Comparison of ENCODE assay signal across 10 cellular contexts in the genomic region with DNA sequence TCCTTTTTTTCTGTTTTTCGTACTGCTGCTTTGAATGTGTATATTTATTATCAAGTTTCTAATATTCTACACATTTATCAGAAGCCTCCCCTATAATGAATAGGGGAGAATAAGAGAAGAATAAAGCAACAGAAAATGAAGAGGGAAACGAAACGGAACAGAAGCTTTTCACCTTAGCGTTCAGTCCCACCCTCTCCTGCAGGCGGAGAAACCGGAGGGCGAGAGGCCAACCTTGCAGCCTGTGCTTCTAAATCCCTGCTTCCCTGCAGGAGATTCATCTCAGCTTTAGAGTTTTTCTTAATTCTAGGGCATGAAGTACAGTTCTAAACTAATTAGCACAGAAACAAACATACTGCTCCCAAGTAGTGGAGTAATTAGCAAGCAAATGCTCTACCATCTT.
DNase-seq lines count a peak whose midpoint lies in the region; ATAC-seq lines count a peak whose summit lies in the region.
"Had no signal": no experiment of that assay in that cellular context is flagged by ENCODE, and none has a peak within 500 bp of the region (broad histone marks: within the 10 kb centered on the region; RNA-seq: fewer than 3 reads in every experiment).

No MANE protein-coding gene starts in this region.

- H3K4me1 Mint-ChIP-seq in T-helper 1 cell treated with Interleukin-12 subunit alpha and Interleukin-12 subunit beta and Interleukin-4 antibody, amounts not matched to agents 30 μg/mL and 1 μg/mL, for 36 hours (ENCODE audit: low read depth) = peaks cover 36% of the 10 kb centered on the region
- peaks cover 47% of the 10 kb centered on the region for H3K4me1 Mint-ChIP-seq in activated CD4-positive, alpha-beta memory T cell treated with anti-CD3 and anti-CD28 coated beads, Interleukin-2, amount 10 ng/mL, durations not matched to agents 7 days and 5 days

- peaks cover 15% of the 10 kb centered on the region for H3K36me3 Mint-ChIP-seq in T-helper 1 cell treated with Interleukin-12 subunit alpha and Interleukin-12 subunit beta and Interleukin-4 antibody, amounts not matched to agents 30 μg/mL and 1 μg/mL, for 36 hours (ENCODE audit: low read depth)
- peaks cover 13% of the 10 kb centered on the region for H3K36me3 Mint-ChIP-seq in activated CD4-positive, alpha-beta memory T cell treated with anti-CD3 and anti-CD28 coated beads, Interleukin-2, amount 10 ng/mL, durations not matched to agents 7 days and 5 days (ENCODE audit: low read depth)

- H3K4me3 Mint-ChIP-seq in T-helper 1 cell treated with Interleukin-12 subunit alpha and Interleukin-12 subunit beta and Interleukin-4 antibody, amounts not matched to agents 30 μg/mL and 1 μg/mL, for 36 hours = no peak overlapping the region
- H3K4me3 Mint-ChIP-seq in activated CD4-positive, alpha-beta memory T cell treated with anti-CD3 and anti-CD28 coated beads, Interleukin-2, amount 10 ng/mL, durations not matched to agents 7 days and 5 days = no peak overlapping the region

- WGBS in right cardiac atrium = 63% methylated on average over 7 of the region's 7 CpGs

- peaks cover 23% of the 10 kb centered on the region for H3K27me3 Mint-ChIP-seq in T-helper 1 cell treated with Interleukin-12 subunit alpha and Interleukin-12 subunit beta and Interleukin-4 antibody, amounts not matched to agents 30 μg/mL and 1 μg/mL, for 36 hours (ENCODE audit: low read depth)
- H3K27me3 Mint-ChIP-seq in activated CD4-positive, alpha-beta memory T cell treated with anti-CD3 and anti-CD28 coated beads, Interleukin-2, amount 10 ng/mL, durations not matched to agents 7 days and 5 days = peaks cover 5% of the 10 kb centered on the region

- ATAC-seq in right cardiac atrium (peak in 1 of 2 donors; percentile 42), GM21717 (IDR thresholded peaks at IDR 0.05; ENCODE audit: unreplicated experiment) (no peak)

- H3K9me3 Mint-ChIP-seq in T-helper 1 cell treated with Interleukin-12 subunit alpha and Interleukin-12 subunit beta and Interleukin-4 antibody, amounts not matched to agents 30 μg/mL and 1 μg/mL, for 36 hours = peaks cover 13% of the 10 kb centered on the region
- peaks cover 9% of the 10 kb centered on the region for H3K9me3 Mint-ChIP-seq in activated CD4-positive, alpha-beta memory T cell treated with anti-CD3 and anti-CD28 coated beads, Interleukin-2, amount 10 ng/mL, durations not matched to agents 7 days and 5 days

- POLR2A ChIA-PET in activated CD4-positive, alpha-beta memory T cell treated with anti-CD3 and anti-CD28 coated beads, Interleukin-2, amount 10 ng/mL, durations not matched to agents 7 days and 5 days (lab: Charles Lee) = interaction anchor here (1.2 to 13.4 kb wide), 4 partner anchors 12 to 208 kb away, joined by 3 to 335 read pairs (median 8); a partner anchor contains a TSS

- peaks cover 9% of the 10 kb centered on the region for H3K4me1 ChIP-seq in right cardiac atrium (ENCODE audit: control insufficient read depth, insufficient read depth, low read length)
- H3K4me1 ChIP-seq: colonic mucosa had no signal

- intact Hi-C loops in right cardiac atrium (cut with DNase I) = no loop called here

- no peak overlapping the region for H3K4me3 ChIP-seq in right cardiac atrium (ENCODE audit: low read length)
- H3K4me3 ChIP-seq in skin epidermis = no peak overlapping the region
- H3K4me3 ChIP-seq: colonic mucosa had no signal

- CTCF ChIA-PET in activated CD4-positive, alpha-beta memory T cell treated with anti-CD3 and anti-CD28 coated beads, Interleukin-2, amount 10 ng/mL, durations not matched to agents 7 days and 5 days (lab: Charles Lee) = interaction anchor here (1.0 to 4.4 kb wide), 2 partner anchors 205 to 207 kb away, joined by 3 to 30 read pairs; a partner anchor contains a TSS

- H3K27me3 ChIP-seq in right cardiac atrium (ENCODE audit: control insufficient read depth, insufficient read depth) = no peaks in the 10 kb centered on the region
- H3K27me3 ChIP-seq: colonic mucosa had no signal

- no peaks in the 10 kb centered on the region for H3K9me3 ChIP-seq in right cardiac atrium (ENCODE audit: control insufficient read depth, low read length)
- H3K9me3 ChIP-seq: colonic mucosa had no signal

- DNase-seq in T-helper 1 cell (no peak), right cardiac atrium (peak in 2 of 3 donors; percentile 63 to 74), activated gamma-delta T cell treated with Interleukin-2 at 50 U/mL for 16 hours (no peak)
- DNase-seq in activated CD4-positive, alpha-beta memory T cell treated with anti-CD3 and anti-CD28 coated beads, Interleukin-2, amount 10 ng/mL, durations not matched to agents 7 days and 5 days = no peak
- no peak for DNase-seq in activated CD4-positive, CD25-positive, alpha-beta regulatory T cell (lab: John Stamatoyannopoulos, UW)
- DNase-seq: colonic mucosa, NCI-H2171 treated with DMSO at 0.1 percent for 48 hours had no signal

- no peak overlapping the region for H3K27ac ChIP-seq in right cardiac atrium (ENCODE audit: low read length)
- peak overlapping the region in 13 of 21 experiments; percentile 4 to 95 (median 80) for H3K27ac ChIP-seq in skin epidermis
- H3K27ac ChIP-seq: colonic mucosa had no signal

- peak overlapping the region; percentile 55 for H3K27ac Mint-ChIP-seq in T-helper 1 cell treated with Interleukin-12 subunit alpha and Interleukin-12 subunit beta and Interleukin-4 antibody, amounts not matched to agents 30 μg/mL and 1 μg/mL, for 36 hours
- H3K27ac Mint-ChIP-seq in activated CD4-positive, alpha-beta memory T cell treated with anti-CD3 and anti-CD28 coated beads, Interleukin-2, amount 10 ng/mL, durations not matched to agents 7 days and 5 days = peak overlapping the region; percentile 45

Comparison
In these comparisons a context has a peak if more than half of its experiments do, and no peak if none do; other contexts are left out.
1. DNase-seq: peak in right cardiac atrium (2 of 3); none in T-helper 1 cell (0 of 5), activated CD4-positive, alpha-beta memory T cell treated with anti-CD3 and anti-CD28 coated beads, Interleukin-2, amount 10 ng/mL, durations not matched to agents 7 days and 5 days (single experiment), activated CD4-positive, CD25-positive, alpha-beta regulatory T cell (0 of 4) and activated gamma-delta T cell treated with Interleukin-2 at 50 U/mL for 16 hours (single experiment).